ENCODE assay signal across 7 cellular contexts in the genomic region with DNA sequence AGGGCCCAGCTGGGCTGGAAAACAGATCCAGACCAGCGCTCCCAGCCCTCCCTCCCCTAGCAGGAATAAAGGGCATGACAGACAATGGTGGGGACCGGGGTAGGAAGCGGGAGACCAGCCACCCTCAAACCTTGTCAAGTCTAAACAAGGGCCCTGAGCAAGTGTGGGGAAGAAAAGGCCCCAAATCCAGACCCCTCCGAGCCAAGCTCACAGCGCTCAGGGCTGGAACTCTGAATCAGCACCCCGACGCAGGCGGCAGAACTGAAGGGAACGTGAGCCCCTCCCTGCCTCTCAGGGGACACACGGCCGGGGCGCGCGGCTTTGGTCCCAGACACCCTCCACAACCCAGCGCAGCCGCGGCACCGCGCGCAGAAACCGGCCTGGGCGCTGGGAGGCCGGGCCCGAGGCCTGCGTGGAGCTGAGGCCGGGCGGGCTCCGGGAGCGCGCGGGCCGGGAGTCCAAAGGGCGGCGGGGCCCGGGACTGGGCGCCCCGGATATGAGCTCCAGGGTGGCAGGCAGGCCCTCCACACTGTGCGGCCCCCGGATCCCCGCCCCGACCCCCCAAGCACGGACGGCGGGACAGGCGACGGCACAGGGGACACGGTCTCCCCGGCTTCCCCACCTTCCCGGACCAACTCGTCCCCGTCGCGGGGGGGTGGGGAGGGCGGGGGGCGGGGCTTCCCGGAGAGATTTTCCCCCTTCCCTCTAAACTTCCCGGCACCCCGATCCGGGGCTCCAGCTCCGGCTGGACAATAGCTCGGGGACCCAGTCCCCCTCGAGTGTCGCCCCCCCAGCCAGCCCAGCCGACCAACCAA. TPM values are rescaled to one million over a fixed set of nuclear protein-coding genes. Genes with fewer than 3 reads are reported as not detected.
DNase-seq lines count a peak whose midpoint lies in the region; ATAC-seq and TF ChIP-seq lines count a peak whose summit lies in the region.

No MANE protein-coding gene starts in this region.

- peaks cover 57% of the 10 kb centered on the region for H3K4me1 Mint-ChIP-seq in neural crest cell

- peak overlapping the region; percentile 72; the same call in 1 of the 2 replicates for H2AFZ ChIP-seq in SK-N-SH (ENCODE audit: low read depth)

- peaks cover 19% of the 10 kb centered on the region; the same call in 1 of the 2 replicates for H4K20me1 ChIP-seq in SK-N-SH (ENCODE audit: insufficient read depth)

- H3K27ac Mint-ChIP-seq in neural crest cell (ENCODE audit: unreplicated experiment): peak overlapping the region; percentile 52

- no peaks in the 10 kb centered on the region for H3K9me2 ChIP-seq in SK-N-SH

- no peaks in the 10 kb centered on the region for H3K27me3 ChIP-seq in SK-N-SH (ENCODE audit: insufficient read depth)

- no peaks in the 10 kb centered on the region for H3K9me3 Mint-ChIP-seq in neural crest cell

- 12% methylated on average over 12 of the region's 64 CpGs for whole genome bisulfite sequencing in SK-N-SH (ENCODE audit: low lambda C conversion rate)

- CTCF ChIA-PET in SK-N-SH (lab: Yijun Ruan, JAX): interaction anchor here (0.5 to 2.3 kb wide), 11 partner anchors 11 to 241 kb away, joined by 3 to 13 read pairs (median 3); a partner anchor contains a TSS

- peaks cover 18% of the 10 kb centered on the region; the same call in 1 of the 2 replicates for H3K79me2 ChIP-seq in SK-N-SH (ENCODE audit: insufficient read depth)

- TF ChIP-seq CTCF in GM12865 (IDR thresholded peaks at IDR 0.05; ENCODE audit: insufficient read depth, low read depth, low read length, missing control alignments) (no peak), SK-N-SH (IDR thresholded peaks at IDR 0.05) (no peak), neural crest cell (conservative IDR thresholded peaks at IDR 0.05) (no peak)

- no peaks in the 10 kb centered on the region for H3F3A ChIP-seq in SK-N-SH (replicated peaks; ENCODE audit: insufficient read depth)

- H3K4me1 ChIP-seq in SK-N-SH (ENCODE audit: control insufficient read depth in 1 of 2, insufficient read depth in 2 of 2, low read depth in 1 of 2, low read length in 1 of 2): peaks cover 13 to 57% of the 10 kb centered on the region in 2 experiments; a peak in 2 of 4 replicates

- no peak for TF ChIP-seq RAD21 in SK-N-SH (IDR thresholded peaks at IDR 0.05; ENCODE audit: low read length)

- POLR2A ChIA-PET in SK-N-SH (lab: Yijun Ruan, JAX): interaction anchor here (0.6 to 1.7 kb wide), 4 partner anchors 8 to 42 kb away, joined by 3 to 6 read pairs (median 4); no protein-coding TSS in a partner anchor

- H3K4me3 ChIP-seq in GM12865 (ENCODE audit: low read depth, low read length) (peak overlapping the region; percentile 35), SK-N-SH (ENCODE audit: low read depth in 2 of 2, low read length in 1 of 2) (peak overlapping the region; percentile 66 to 67)

- peak overlapping the region; percentile 95 for H3K4me3 Mint-ChIP-seq in neural crest cell

- no peaks in the 10 kb centered on the region for H3K9me3 ChIP-seq in SK-N-SH

- no peaks in the 10 kb centered on the region for H3K36me3 ChIP-seq in SK-N-SH (replicated peaks in 1 of 2; ENCODE audit: control insufficient read depth in 1 of 2, insufficient read depth in 2 of 2, low read length in 1 of 2)

- DNase-seq in GM12865 (ENCODE audit: low read depth) (no peak), SK-N-SH (peak; percentile 77), fibroblast of gingiva (ENCODE audit: low read depth) (peak; percentile 31), neural crest cell (ENCODE audit: low read depth, low spot score) (peak; percentile 37), NCI-H526 treated with DMSO at 0.1 percent for 48 hours (lab: John Stamatoyannopoulos, UW) (no peak)

- no peak for ATAC-seq in HG03432 (IDR thresholded peaks at IDR 0.05; ENCODE audit: unreplicated experiment)
- ATAC-seq in HG03457 (IDR thresholded peaks at IDR 0.05; ENCODE audit: unreplicated experiment): no peak

- TF ChIP-seq EP300 in SK-N-SH (IDR thresholded peaks at IDR 0.05; ENCODE audit: borderline replicate concordance in 1 of 2, low read depth in 1 of 2, low read length in 1 of 2): no peak

- peak overlapping the region; percentile 93 for H3K4me2 ChIP-seq in SK-N-SH

- H3K36me3 Mint-ChIP-seq in neural crest cell (ENCODE audit: low read depth): no peaks in the 10 kb centered on the region

- H3K27ac ChIP-seq in SK-N-SH (ENCODE audit: low read depth in 2 of 2, low read length in 1 of 2): peak overlapping the region; percentile 35 to 67; a peak in 2 of 4 replicates

- H3K27me3 Mint-ChIP-seq in neural crest cell (ENCODE audit: low read depth): peaks cover 5% of the 10 kb centered on the region

- peak overlapping the region; percentile 81 for H3K9ac ChIP-seq in SK-N-SH

TF ChIP-seq in SK-N-SH, 30 proteins besides CTCF, POLR2A, EP300 and RAD21:
- TF ChIP-seq RFX5 (IDR thresholded peaks at IDR 0.05; ENCODE audit: low read length) (no peak), SMC3 (IDR thresholded peaks at IDR 0.05; ENCODE audit: low read depth, low read length) (no peak), TAF1 (IDR thresholded peaks at IDR 0.05; ENCODE audit: borderline replicate concordance, low read depth, low read length) (no peak), EZH2phosphoT487 (IDR thresholded peaks at IDR 0.05; ENCODE audit: borderline replicate concordance, low read depth) (no peak), FOXJ3 (CRISPR knock-in tag; IDR thresholded peaks at IDR 0.05) (no peak), FOXM1 (IDR thresholded peaks at IDR 0.05; ENCODE audit: low read depth) (no peak)
- TF ChIP-seq, protein P1, sequence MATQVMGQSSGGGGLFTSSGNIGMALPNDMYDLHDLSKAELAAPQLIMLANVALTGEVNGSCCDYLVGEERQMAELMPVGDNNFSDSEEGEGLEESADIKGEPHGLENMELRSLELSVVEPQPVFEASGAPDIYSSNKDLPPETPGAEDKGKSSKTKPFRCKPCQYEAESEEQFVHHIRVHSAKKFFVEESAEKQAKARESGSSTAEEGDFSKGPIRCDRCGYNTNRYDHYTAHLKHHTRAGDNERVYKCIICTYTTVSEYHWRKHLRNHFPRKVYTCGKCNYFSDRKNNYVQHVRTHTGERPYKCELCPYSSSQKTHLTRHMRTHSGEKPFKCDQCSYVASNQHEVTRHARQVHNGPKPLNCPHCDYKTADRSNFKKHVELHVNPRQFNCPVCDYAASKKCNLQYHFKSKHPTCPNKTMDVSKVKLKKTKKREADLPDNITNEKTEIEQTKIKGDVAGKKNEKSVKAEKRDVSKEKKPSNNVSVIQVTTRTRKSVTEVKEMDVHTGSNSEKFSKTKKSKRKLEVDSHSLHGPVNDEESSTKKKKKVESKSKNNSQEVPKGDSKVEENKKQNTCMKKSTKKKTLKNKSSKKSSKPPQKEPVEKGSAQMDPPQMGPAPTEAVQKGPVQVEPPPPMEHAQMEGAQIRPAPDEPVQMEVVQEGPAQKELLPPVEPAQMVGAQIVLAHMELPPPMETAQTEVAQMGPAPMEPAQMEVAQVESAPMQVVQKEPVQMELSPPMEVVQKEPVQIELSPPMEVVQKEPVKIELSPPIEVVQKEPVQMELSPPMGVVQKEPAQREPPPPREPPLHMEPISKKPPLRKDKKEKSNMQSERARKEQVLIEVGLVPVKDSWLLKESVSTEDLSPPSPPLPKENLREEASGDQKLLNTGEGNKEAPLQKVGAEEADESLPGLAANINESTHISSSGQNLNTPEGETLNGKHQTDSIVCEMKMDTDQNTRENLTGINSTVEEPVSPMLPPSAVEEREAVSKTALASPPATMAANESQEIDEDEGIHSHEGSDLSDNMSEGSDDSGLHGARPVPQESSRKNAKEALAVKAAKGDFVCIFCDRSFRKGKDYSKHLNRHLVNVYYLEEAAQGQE (IDR thresholded peaks at IDR 0.05; ENCODE audit: low read depth, low read length): no peak
- TF ChIP-seq, protein P2, sequence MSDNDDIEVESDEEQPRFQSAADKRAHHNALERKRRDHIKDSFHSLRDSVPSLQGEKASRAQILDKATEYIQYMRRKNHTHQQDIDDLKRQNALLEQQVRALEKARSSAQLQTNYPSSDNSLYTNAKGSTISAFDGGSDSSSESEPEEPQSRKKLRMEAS (IDR thresholded peaks at IDR 0.05; ENCODE audit: low read depth): no peak
- TF ChIP-seq, protein P3, sequence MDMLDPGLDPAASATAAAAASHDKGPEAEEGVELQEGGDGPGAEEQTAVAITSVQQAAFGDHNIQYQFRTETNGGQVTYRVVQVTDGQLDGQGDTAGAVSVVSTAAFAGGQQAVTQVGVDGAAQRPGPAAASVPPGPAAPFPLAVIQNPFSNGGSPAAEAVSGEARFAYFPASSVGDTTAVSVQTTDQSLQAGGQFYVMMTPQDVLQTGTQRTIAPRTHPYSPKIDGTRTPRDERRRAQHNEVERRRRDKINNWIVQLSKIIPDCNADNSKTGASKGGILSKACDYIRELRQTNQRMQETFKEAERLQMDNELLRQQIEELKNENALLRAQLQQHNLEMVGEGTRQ (IDR thresholded peaks at IDR 0.05; ENCODE audit: borderline replicate concordance, low read depth, low read length): no peak

RNA-seq across cellular contexts. Expression of a gene that starts 0.6 kb away (rescaled TPM):
- polyA plus RNA-seq in SK-N-SH (2012; rRNA removed): 5.2 and 7.1 TPM in 2 replicates
- polyA plus RNA-seq in SK-N-SH (2012; cell fraction: cytosol; rRNA removed): 3.6 and 6.1 TPM in 2 replicates
- polyA plus RNA-seq in SK-N-SH (2012; cell fraction: nucleus; rRNA removed): 16.1 and 20.1 TPM in 2 replicates
- total RNA-seq in neural crest cell: 18.0 and 19.2 TPM in 2 replicates

RNA-seq across cellular contexts. Expression of a gene that starts 16.5 kb away (rescaled TPM):
- not detected in 2 replicates for polyA plus RNA-seq in SK-N-SH (2012; rRNA removed)
- not detected in 2 replicates for polyA plus RNA-seq in SK-N-SH (2012; cell fraction: cytosol; rRNA removed)
- polyA plus RNA-seq in SK-N-SH (2012; cell fraction: nucleus; rRNA removed): not detected in 2 replicates
- not detected in 2 replicates for total RNA-seq in neural crest cell

RNA-seq across cellular contexts. Expression of a gene that starts 28.0 kb away (rescaled TPM):
- 2,393 and 3,548 TPM in 2 replicates for polyA plus RNA-seq in SK-N-SH (2012; rRNA removed)
- polyA plus RNA-seq in SK-N-SH (2012; cell fraction: cytosol; rRNA removed): 2,837 and 3,167 TPM in 2 replicates
- polyA plus RNA-seq in SK-N-SH (2012; cell fraction: nucleus; rRNA removed): 1,325 and 1,532 TPM in 2 replicates
- total RNA-seq in neural crest cell: 1,717 and 1,733 TPM in 2 replicates

RNA-seq across cellular contexts. Expression of a gene that starts 44.1 kb away (rescaled TPM):
- polyA plus RNA-seq in SK-N-SH (2012; rRNA removed): 5.8 and 6.5 TPM in 2 replicates
- 4.0 and 5.4 TPM in 2 replicates for polyA plus RNA-seq in SK-N-SH (2012; cell fraction: cytosol; rRNA removed)
- polyA plus RNA-seq in SK-N-SH (2012; cell fraction: nucleus; rRNA removed): 6.0 and 6.1 TPM in 2 replicates
- total RNA-seq in neural crest cell: 18.8 and 20.4 TPM in 2 replicates

Comparison
In these comparisons a context has a peak if more than half of its experiments do, and no peak if none do; other contexts are left out.
1. DNase-seq: peak in SK-N-SH (single experiment), fibroblast of gingiva (single experiment) and neural crest cell (single experiment); none in GM12865 (single experiment) and NCI-H526 treated with DMSO at 0.1 percent for 48 hours (single experiment).